In the genomic region with DNA sequence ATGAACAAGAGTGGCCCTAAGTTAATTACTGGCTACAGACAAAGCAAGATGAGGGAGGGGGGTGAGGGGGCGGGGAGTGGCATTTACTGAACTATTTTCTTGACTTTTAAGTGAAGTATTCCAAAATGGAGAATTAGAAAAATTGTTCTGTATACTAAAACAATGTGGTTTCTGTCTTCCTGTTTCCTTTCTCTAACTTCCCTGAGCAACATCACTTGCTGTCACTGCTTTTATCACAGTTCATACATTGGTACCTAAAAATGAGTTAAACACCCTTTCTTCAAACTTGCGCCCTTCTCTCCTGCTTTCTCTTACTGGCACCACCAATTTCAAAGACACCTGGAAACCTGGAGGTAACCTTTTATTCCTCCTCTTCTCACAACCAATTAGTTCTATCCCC, we compare ENCODE assay signal across 1 cellular context.
TF ChIP-seq lines count a peak whose summit lies in the region.

No MANE protein-coding gene starts in this region.

TF ChIP-seq in HEK293T, 16 proteins besides CTCF, POLR2A, EP300 and RAD21 (continued from another document):
- TF ChIP-seq LEF1 (IDR thresholded peaks at IDR 0.05; ENCODE audit: borderline replicate concordance) (no peak), ELF4 (IDR thresholded peaks at IDR 0.05) (no peak), TARDBP (IDR thresholded peaks at IDR 0.05) (no peak), FOXM1 (IDR thresholded peaks at IDR 0.05; ENCODE audit: borderline replicate concordance) (no peak)
